In the genomic region with DNA sequence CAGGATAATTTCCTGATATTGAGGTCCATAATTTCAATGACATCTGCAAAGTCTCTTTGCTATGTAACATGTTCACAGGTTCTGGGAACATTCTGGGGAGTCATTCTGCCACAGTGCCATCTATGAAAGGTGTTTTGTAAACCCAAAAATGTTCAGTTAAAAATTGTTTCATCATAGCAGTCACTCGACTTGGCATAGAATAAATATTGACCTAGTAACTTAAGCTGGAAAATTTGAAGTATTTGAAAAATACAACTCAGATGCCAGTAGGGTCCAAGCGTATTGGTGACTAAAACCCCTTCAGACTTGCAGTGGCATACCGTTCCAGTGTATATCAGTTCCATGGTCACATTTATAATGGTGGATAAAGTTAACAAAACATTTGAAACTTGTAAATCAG, we compare ENCODE assay signal across 1 cellular context.
TF ChIP-seq lines count a peak whose summit lies in the region.

No MANE protein-coding gene starts in this region.

TF ChIP-seq in liver, 16 proteins besides CTCF, POLR2A, EP300 and RAD21 (continued from another document):
- TF ChIP-seq, protein P1, sequence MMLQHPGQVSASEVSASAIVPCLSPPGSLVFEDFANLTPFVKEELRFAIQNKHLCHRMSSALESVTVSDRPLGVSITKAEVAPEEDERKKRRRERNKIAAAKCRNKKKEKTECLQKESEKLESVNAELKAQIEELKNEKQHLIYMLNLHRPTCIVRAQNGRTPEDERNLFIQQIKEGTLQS (IDR thresholded peaks at IDR 0.05): no peak
